In genomic region chr7:24566274-24566673, GRCh38 we compare ENCODE assay signal across 33 cellular contexts.
"Had no signal": no experiment of that assay in that cellular context is flagged by ENCODE, and none has a peak within 500 bp of the region (broad histone marks: within the 10 kb centered on the region; RNA-seq: fewer than 3 reads in every experiment).

No MANE protein-coding gene starts in this region.

- H3K4me1 ChIP-seq: esophagus muscularis mucosa, foreskin keratinocyte, gastrocnemius medialis, heart left ventricle had no signal

- H3K9me3 ChIP-seq: esophagus muscularis mucosa, gastrocnemius medialis, heart left ventricle had no signal

- H3K4me1 Mint-ChIP-seq: activated B cell treated with CpG ODN at 0.5 μM for 24 hours; central memory CD8-positive, alpha-beta T cell had no signal

- H3K36me3 Mint-ChIP-seq: activated naive CD8-positive, alpha-beta T cell had no signal

- H3K36me3 ChIP-seq: brain microvascular endothelial cell, esophagus muscularis mucosa, gastrocnemius medialis, heart left ventricle had no signal

- H3K27ac ChIP-seq: brain microvascular endothelial cell, esophagus muscularis mucosa, foreskin keratinocyte, gastrocnemius medialis, heart left ventricle, VCaP had no signal

- H3K4me3 Mint-ChIP-seq: activated B cell treated with CpG ODN at 0.5 μM for 24 hours; activated CD8-positive, alpha-beta T cell treated with anti-CD3 and anti-CD28 coated beads for 36 hours; activated naive CD8-positive, alpha-beta T cell; activated T-cell treated with anti-CD3 and anti-CD28 coated beads, Interleukin-2, amount 50 U/mL, for 4 hours; activated T-helper 17 cell treated with anti-CD3 and anti-CD28 coated beads, Interleukin-2, amount 50 U/mL, for 72 hours; central memory CD8-positive, alpha-beta T cell; effector memory CD8-positive, alpha-beta T cell had no signal

- H3K4me3 ChIP-seq: esophagus muscularis mucosa, gastrocnemius medialis, heart left ventricle had no signal

- H3K27ac Mint-ChIP-seq: activated B cell treated with CpG ODN at 0.5 μM for 24 hours; activated CD8-positive, alpha-beta T cell treated with anti-CD3 and anti-CD28 coated beads for 36 hours; activated naive CD8-positive, alpha-beta T cell; activated T-helper 17 cell treated with anti-CD3 and anti-CD28 coated beads, Interleukin-2, amount 50 U/mL, for 72 hours; effector memory CD8-positive, alpha-beta T cell had no signal

- H3K27me3 Mint-ChIP-seq: activated naive CD8-positive, alpha-beta T cell; central memory CD8-positive, alpha-beta T cell had no signal

- H3K27me3 ChIP-seq: gastrocnemius medialis, heart left ventricle had no signal

- FAIRE-seq: astrocyte, bronchial epithelial cell, TTC549 had no signal

- H3K9me3 Mint-ChIP-seq: activated B cell treated with CpG ODN at 0.5 μM for 24 hours; activated CD8-positive, alpha-beta T cell treated with anti-CD3 and anti-CD28 coated beads for 36 hours; activated T-cell treated with anti-CD3 and anti-CD28 coated beads, Interleukin-2, amount 50 U/mL, for 4 hours; activated T-helper 17 cell treated with anti-CD3 and anti-CD28 coated beads, Interleukin-2, amount 50 U/mL, for 72 hours; central memory CD8-positive, alpha-beta T cell; effector memory CD8-positive, alpha-beta T cell had no signal

- DNase-seq: activated B cell treated with CpG ODN at 0.5 μM for 24 hours; activated CD4-positive, alpha-beta T cell treated with anti-CD3 and anti-CD28 coated beads for 48 hours; activated CD4-positive, alpha-beta T cell treated with anti-CD3 and anti-CD28 coated beads, Interleukin-2, amount 50 U/mL, for 1 hour; activated CD4-positive, alpha-beta T cell treated with anti-CD3 and anti-CD28 coated beads, Interleukin-2, amount 50 U/mL, for 48 hours; activated CD8-positive, alpha-beta memory T cell treated with anti-CD3 and anti-CD28 coated beads for 24 hours; activated CD8-positive, alpha-beta T cell treated with anti-CD3 and anti-CD28 coated beads for 36 hours; activated effector memory CD4-positive, alpha-beta T cell treated with Interleukin-2 at 50 U/mL for 16 hours; activated gamma-delta T cell treated with Interleukin-2 at 50 U/mL for 16 hours; activated naive CD4-positive, alpha-beta T cell treated with anti-CD3 and anti-CD28 coated beads, Interleukin-2, amount 50 U/mL, for 16 hours; activated naive CD4-positive, alpha-beta T cell treated with Interleukin-2 at 50 U/mL for 16 hours; activated T-cell treated with anti-CD3 and anti-CD28 coated beads, Interleukin-2, amount 50 U/mL, for 4 hours; amniotic stem cell; anterior cingulate cortex; brain microvascular endothelial cell; cortex of kidney; dermis blood vessel endothelial cell; effector CD4-positive, alpha-beta T cell; effector memory CD8-positive, alpha-beta T cell; erythroblast; foreskin keratinocyte; gastrocnemius medialis; glutamatergic neuron; heart left ventricle; hypothalamus had no signal

- ATAC-seq: activated CD4-positive, CD25-positive, alpha-beta regulatory T cell treated with anti-CD3 and anti-CD28 coated beads, Interleukin-2, amount 50 U/mL, for 24 hours; activated CD8-positive, alpha-beta T cell treated with anti-CD3 and anti-CD28 coated beads for 36 hours; activated T-cell treated with anti-CD3 and anti-CD28 coated beads, Interleukin-2, amount 50 U/mL, for 4 hours; activated T-helper 17 cell treated with anti-CD3 and anti-CD28 coated beads, Interleukin-2, amount 50 U/mL, for 72 hours; effector memory CD8-positive, alpha-beta T cell; foreskin keratinocyte; gastrocnemius medialis; heart left ventricle had no signal
